Comparison of ENCODE assay signal across 13 cellular contexts in the genomic region with DNA sequence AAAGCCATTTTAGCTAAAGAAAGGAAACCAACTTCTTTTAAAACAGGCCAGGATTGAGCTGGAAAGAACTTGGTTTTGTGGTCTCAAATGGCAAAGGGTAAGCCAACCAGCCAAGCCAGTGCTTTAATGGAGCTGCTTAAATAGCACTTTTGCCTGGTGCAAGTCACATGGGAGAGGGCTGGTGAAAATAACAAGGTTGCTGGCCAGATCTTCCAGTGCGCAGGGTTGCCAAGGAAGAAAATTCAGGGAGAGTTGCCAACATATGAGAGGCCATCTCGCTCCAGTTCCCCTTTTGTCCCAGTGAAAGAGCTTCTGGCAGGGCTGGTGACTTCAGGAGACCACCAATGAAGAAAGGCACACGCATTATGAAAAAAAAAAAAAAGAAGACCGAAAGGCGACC. TPM values are rescaled to one million over a fixed set of nuclear protein-coding genes. Genes with fewer than 3 reads are reported as not detected.
A peak's percentile ranks its signal among the peaks of the same experiment; 100 is the strongest.
DNase-seq lines count a peak whose midpoint lies in the region; ATAC-seq lines count a peak whose summit lies in the region.
"Had no signal": no experiment of that assay in that cellular context is flagged by ENCODE, and none has a peak within 500 bp of the region (broad histone marks: within the 10 kb centered on the region; RNA-seq: fewer than 3 reads in every experiment).

No MANE protein-coding gene starts in this region.

- peak; percentile 90 for ATAC-seq in left ventricle myocardium superior
- ATAC-seq: activated CD8-positive, alpha-beta T cell treated with anti-CD3 and anti-CD28 coated beads for 36 hours; stimulated activated naive B cell treated with anti-CD40 and anti-IgM and Interleukin-4, amounts not matched to agents 10 μg/mL and 1 μg/mL and 100 μg/mL, for 72 hours had no signal

- DNase-seq in AG08395 (ENCODE audit: low spot score) (peak; percentile 15), anterior cingulate cortex (lab: John Stamatoyannopoulos, UW) (peak in 49 of 58 donors; percentile 1 to 86 (median 46)), left ventricle myocardium superior (peak; percentile 54), posterior cingulate gyrus (peak in 7 of 10 donors; percentile 14 to 76 (median 21)), NCI-H524 (lab: John Stamatoyannopoulos, UW) (no peak), T-helper 9 cell (no peak)
- no peak for DNase-seq in stimulated activated naive CD4-positive, alpha-beta T cell treated with Interleukin-2 at 50 U/mL for 16 hours (lab: John Stamatoyannopoulos, UW)
- no peak for DNase-seq in stimulated activated CD4-positive, alpha-beta T cell treated with anti-CD3 and anti-CD28 coated beads, Interleukin-15, amount 100 ng/mL, for 24 hours
- DNase-seq: activated CD8-positive, alpha-beta T cell treated with anti-CD3 and anti-CD28 coated beads for 36 hours; activated naive CD8-positive, alpha-beta T cell treated with anti-CD3 and anti-CD28 coated beads, Interleukin-2, amount 10 ng/mL, durations not matched to agents 7 days and 5 days; GOT3; NCI-H526 treated with DMSO at 0.1 percent for 48 hours; stimulated activated naive B cell treated with anti-CD40 and anti-IgM and Interleukin-4, amounts not matched to agents 10 μg/mL and 1 μg/mL and 100 μg/mL, for 72 hours had no signal

- intact Hi-C loops in left ventricle myocardium superior (cut with micrococcal nuclease): no loop called here
- intact Hi-C loops in posterior cingulate gyrus (cut with DNase I): no loop called here

RNA-seq across cellular contexts. Expression of gene IRS1, which starts 57.3 kb away (rescaled TPM):
- total RNA-seq in left ventricle myocardium superior: 24.1 TPM

Comparison
In these comparisons a context has a peak if more than half of its experiments do, and no peak if none do; other contexts are left out.
1. DNase-seq: peak in AG08395 (single experiment), anterior cingulate cortex (49 of 58), left ventricle myocardium superior (single experiment) and posterior cingulate gyrus (7 of 10); none in stimulated activated naive CD4-positive, alpha-beta T cell treated with Interleukin-2 at 50 U/mL for 16 hours (single experiment), NCI-H524 (0 of 2), stimulated activated CD4-positive, alpha-beta T cell treated with anti-CD3 and anti-CD28 coated beads, Interleukin-15, amount 100 ng/mL, for 24 hours (single experiment) and T-helper 9 cell (single experiment).